19 cellular contexts compared by ENCODE assay signal in genomic region chr9:125771037-125771436, GRCh38. TPM values are rescaled to one million over a fixed set of nuclear protein-coding genes. Genes with fewer than 3 reads are reported as not detected.
DNase-seq lines count a peak whose midpoint lies in the region; ATAC-seq, FAIRE-seq and TF ChIP-seq lines count a peak whose summit lies in the region.
"Had no signal": no experiment of that assay in that cellular context is flagged by ENCODE, and none has a peak within 500 bp of the region (broad histone marks: within the 10 kb centered on the region; RNA-seq: fewer than 3 reads in every experiment).

No MANE protein-coding gene starts in this region.

- ATAC-seq in stimulated activated naive CD8-positive, alpha-beta T cell treated with anti-CD3 and anti-CD28 coated beads, Interleukin-15, Interleukin-2, amounts not matched to agents 100 U/mL and 50 U/mL, for 24 hours: no peak
- ATAC-seq: A549, K562 had no signal

- no peak overlapping the region for H3K9ac ChIP-seq in iPS-18a (ENCODE audit: low read length)

- no peaks in the 10 kb centered on the region for H3K27me3 ChIP-seq in iPS-18a (ENCODE audit: control insufficient read depth, insufficient read depth, low read length)

- CTCF ChIA-PET in HEK293T (lab: Yijun Ruan, JAX): no interaction called here

- peaks cover 32% of the 10 kb centered on the region for H3K4me1 Mint-ChIP-seq in progenitor cell of endocrine pancreas (ENCODE audit: low read depth)

- DNase-seq in D721Med (ENCODE audit: insufficient read length, low spot score) (no peak), HEK293T (ENCODE audit: extremely low spot score) (no peak), progenitor cell of endocrine pancreas (ENCODE audit: low spot score, unreplicated experiment) (no peak), SW 1271 (lab: John Stamatoyannopoulos, UW) (no peak), NCI-H526 (lab: John Stamatoyannopoulos, UW) (no peak)
- no peak for DNase-seq in stimulated activated naive CD8-positive, alpha-beta T cell treated with anti-CD3 and anti-CD28 coated beads, Interleukin-15, Interleukin-2, amounts not matched to agents 100 U/mL and 50 U/mL, for 24 hours
- DNase-seq: AML-193; CD4-positive, alpha-beta T cell; DMS79 treated with DMSO at 0.1 percent for 48 hours; GF-D8; HFFc6; IMR-90 had no signal

- peaks cover 26% of the 10 kb centered on the region for H3K4me1 ChIP-seq in iPS-18a (ENCODE audit: control insufficient read depth, low read depth, low read length)
- H3K4me1 ChIP-seq: A549, HAP-1 had no signal

- no peaks in the 10 kb centered on the region for H3K27me3 Mint-ChIP-seq in progenitor cell of endocrine pancreas
- H3K27me3 Mint-ChIP-seq: CD4-positive, alpha-beta T cell had no signal

- H3K4me3 ChIP-seq in iPS-18a (ENCODE audit: low read length): no peak overlapping the region
- H3K4me3 ChIP-seq: A549, HAP-1, K562 had no signal

- no peak overlapping the region for H3K4me3 Mint-ChIP-seq in progenitor cell of endocrine pancreas (ENCODE audit: low read depth)
- H3K4me3 Mint-ChIP-seq: CD4-positive, alpha-beta T cell; HFFc6 had no signal

- FAIRE-seq in D721Med (lab: Jason Lieb, UNC): peak; percentile 56
- FAIRE-seq: A549, K562 had no signal

- POLR2A ChIA-PET in HEK293T (lab: Yijun Ruan, JAX): interaction anchor here (0.5 kb wide), 1 partner anchor 99 kb away, joined by 4 read pairs; no protein-coding TSS in a partner anchor

- peaks cover 11% of the 10 kb centered on the region for H3K36me3 Mint-ChIP-seq in progenitor cell of endocrine pancreas (ENCODE audit: insufficient read depth)

- TF ChIP-seq CTCF in D721Med (IDR thresholded peaks at IDR 0.05; ENCODE audit: insufficient read depth, missing control alignments): no peak
- TF ChIP-seq CTCF in progenitor cell of endocrine pancreas (IDR thresholded peaks at IDR 0.05; ENCODE audit: unreplicated experiment): no peak

- H3K27ac Mint-ChIP-seq in progenitor cell of endocrine pancreas: peak overlapping the region; percentile 86
- H3K27ac Mint-ChIP-seq: CD4-positive, alpha-beta T cell; HFFc6 had no signal

- H3K9me3 ChIP-seq in iPS-18a (ENCODE audit: control insufficient read depth, low read depth, low read length): no peaks in the 10 kb centered on the region
- H3K9me3 ChIP-seq: A549, HAP-1 had no signal

- peaks cover 12% of the 10 kb centered on the region for H3K9me3 Mint-ChIP-seq in progenitor cell of endocrine pancreas (ENCODE audit: low read depth)
- H3K9me3 Mint-ChIP-seq: HFFc6 had no signal

- no peaks in the 10 kb centered on the region for H3K36me3 ChIP-seq in iPS-18a (ENCODE audit: control insufficient read depth, low read depth, low read length)
- H3K36me3 ChIP-seq: HAP-1 had no signal

- H3K27ac ChIP-seq in iPS-18a (ENCODE audit: low read length): peak overlapping the region; percentile 44
- H3K27ac ChIP-seq: 22Rv1, A549, C4-2B, HL-60 had no signal

TF ChIP-seq in HEK293T, 16 proteins besides CTCF, POLR2A, EP300 and RAD21:
- TF ChIP-seq BHLHE40 (IDR thresholded peaks at IDR 0.05; ENCODE audit: borderline replicate concordance) (no peak), HDGF (IDR thresholded peaks at IDR 0.05; ENCODE audit: borderline replicate concordance) (no peak), CTBP1 (IDR thresholded peaks at IDR 0.05; ENCODE audit: borderline replicate concordance) (no peak), PKNOX1 (IDR thresholded peaks at IDR 0.05) (0 out of 2 replicates have a peak, but pooled peaks have one; percentile 29), FOXM1 (IDR thresholded peaks at IDR 0.05; ENCODE audit: borderline replicate concordance) (no peak), LEF1 (IDR thresholded peaks at IDR 0.05; ENCODE audit: borderline replicate concordance) (no peak)

RNA-seq across cellular contexts. Expression of gene PBX3, which starts 23.9 kb away (rescaled TPM):
- 37.7 and 43.3 TPM in 2 replicates for total RNA-seq in progenitor cell of endocrine pancreas
